In genomic region chr10:121854809-121855445, GRCh38 we compare ENCODE assay signal across 34 cellular contexts.
DNase-seq lines count a peak whose midpoint lies in the region; ATAC-seq and TF ChIP-seq lines count a peak whose summit lies in the region.
"Had no signal": no experiment of that assay in that cellular context is flagged by ENCODE, and none has a peak within 500 bp of the region (broad histone marks: within the 10 kb centered on the region; RNA-seq: fewer than 3 reads in every experiment).

No MANE protein-coding gene starts in this region.

- H3K27me3 ChIP-seq in neutrophil (no peaks in the 10 kb centered on the region), SJCRH30 (no peaks in the 10 kb centered on the region)
- H3K27me3 ChIP-seq: breast epithelium, dorsolateral prefrontal cortex, esophagus squamous epithelium, gastrocnemius medialis, MG63, pancreas had no signal

- H3K36me3 ChIP-seq in neutrophil (peaks cover 17% of the 10 kb centered on the region), SJCRH30 (peaks cover 25% of the 10 kb centered on the region)
- H3K36me3 ChIP-seq: breast epithelium, pancreas had no signal

- H3K27ac ChIP-seq in neutrophil (peak overlapping the region; percentile 40), SJCRH30 (no peak overlapping the region)
- H3K27ac ChIP-seq: 22Rv1, breast epithelium, dorsolateral prefrontal cortex, esophagus squamous epithelium, gastrocnemius medialis, GM23248, pancreas, skin epidermis had no signal

- H3K9me3 ChIP-seq in neutrophil (no peaks in the 10 kb centered on the region), SJCRH30 (replicated peaks) (peaks cover 3% of the 10 kb centered on the region; the same call in 1 of the 2 replicates)
- H3K9me3 ChIP-seq: esophagus squamous epithelium, gastrocnemius medialis, MG63, pancreas, SK-N-SH had no signal

- DNase-seq in DMS 273 (lab: John Stamatoyannopoulos, UW; ENCODE audit: unreplicated experiment) (peak; percentile 1), DMS 273 treated with DMSO at 0.1 percent for 48 hours (lab: John Stamatoyannopoulos, UW) (no peak), NB4 (ENCODE audit: low read depth) (peak; percentile 62), fibroblast of pulmonary artery (ENCODE audit: low read depth) (peak; percentile 11), SJCRH30 (no peak)
- no peak for DNase-seq in activated CD8-positive, alpha-beta memory T cell treated with anti-CD3 and anti-CD28 coated beads for 24 hours
- DNase-seq: activated CD4-positive, alpha-beta T cell treated with anti-CD3 and anti-CD28 coated beads for 36 hours; activated CD8-positive, alpha-beta T cell treated with anti-CD3 and anti-CD28 coated beads, Interleukin-2, amount 10 ng/mL, durations not matched to agents 7 days and 5 days; activated effector memory CD4-positive, alpha-beta T cell treated with Interleukin-2 at 50 U/mL for 16 hours; activated T-cell treated with anti-CD3 and anti-CD28 coated beads for 4 hours; anterior cingulate cortex; C1 segment of cervical spinal cord; dorsolateral prefrontal cortex; esophagus squamous epithelium; gastrocnemius medialis; GM23248; KBM-7; mammary epithelial cell; MG63; NCI-H1436; NCI-H2081; NCI-H82; pancreas; retina; SK-N-SH; stimulated activated naive B cell treated with anti-CD40 and anti-IgM and Interleukin-4, amounts not matched to agents 10 μg/mL and 1 μg/mL and 100 μg/mL, for 72 hours; substantia nigra; T-helper 2 cell; trophoblast cell had no signal

- TF ChIP-seq POLR2A in NB4 (IDR thresholded peaks at IDR 0.05; ENCODE audit: extremely low read depth, insufficient read length): no peak

- peaks cover 11 to 14% of the 10 kb centered on the region in 2 experiments for H3K4me1 ChIP-seq in neutrophil (ENCODE audit: control insufficient read depth in 1 of 2, insufficient read depth in 1 of 2, low read depth in 1 of 2, low read length in 1 of 2)
- H3K4me1 ChIP-seq in SJCRH30: no peaks in the 10 kb centered on the region
- H3K4me1 ChIP-seq: breast epithelium, esophagus squamous epithelium, gastrocnemius medialis, pancreas had no signal

- ATAC-seq in HG03432 (IDR thresholded peaks at IDR 0.05; ENCODE audit: unreplicated experiment): no peak
- ATAC-seq: activated CD4-positive, alpha-beta T cell treated with anti-CD3 and anti-CD28 coated beads for 36 hours; activated CD8-positive, alpha-beta T cell treated with anti-CD3 and anti-CD28 coated beads, Interleukin-2, amount 10 ng/mL, durations not matched to agents 7 days and 5 days; gastrocnemius medialis; pancreas; stimulated activated naive B cell treated with anti-CD40 and anti-IgM and Interleukin-4, amounts not matched to agents 10 μg/mL and 1 μg/mL and 100 μg/mL, for 72 hours had no signal

- TF ChIP-seq CTCF in NB4 (IDR thresholded peaks at IDR 0.05; ENCODE audit: low read depth, low read length) (no peak), fibroblast of pulmonary artery (IDR thresholded peaks at IDR 0.05; ENCODE audit: low read length, missing control alignments) (no peak), neutrophil (IDR thresholded peaks at IDR 0.05) (no peak)

- H3K4me3 ChIP-seq in NB4 (ENCODE audit: low read depth, low read length) (no peak overlapping the region), fibroblast of pulmonary artery (replicated peaks; ENCODE audit: low read depth, low read length) (no peak overlapping the region), neutrophil (ENCODE audit: low read depth in 1 of 2, low read length in 1 of 2) (no peak overlapping the region), SJCRH30 (no peak overlapping the region)
- H3K4me3 ChIP-seq: breast epithelium, dorsolateral prefrontal cortex, esophagus squamous epithelium, gastrocnemius medialis, GM23248, MG63, pancreas, skin epidermis had no signal

Comparison
In these comparisons a context has a peak if more than half of its experiments do, and no peak if none do; other contexts are left out.
1. DNase-seq: peak in DMS 273 (single experiment), NB4 (single experiment) and fibroblast of pulmonary artery (single experiment); none in DMS 273 treated with DMSO at 0.1 percent for 48 hours (single experiment), activated CD8-positive, alpha-beta memory T cell treated with anti-CD3 and anti-CD28 coated beads for 24 hours (single experiment) and SJCRH30 (0 of 2).